Comparison of ENCODE assay signal across 9 cellular contexts in genomic region chr20:49674383-49675352, GRCh38. TPM values are rescaled to one million over a fixed set of nuclear protein-coding genes. Genes with fewer than 3 reads are reported as not detected.
DNase-seq lines count a peak whose midpoint lies in the region; ATAC-seq and TF ChIP-seq lines count a peak whose summit lies in the region.
"Had no signal": no experiment of that assay in that cellular context is flagged by ENCODE, and none has a peak within 500 bp of the region (broad histone marks: within the 10 kb centered on the region; RNA-seq: fewer than 3 reads in every experiment).

No MANE protein-coding gene starts in this region.

- ATAC-seq in stimulated activated naive CD8-positive, alpha-beta T cell treated with anti-CD3 and anti-CD28 coated beads, Interleukin-15, Interleukin-2, amounts not matched to agents 100 U/mL and 50 U/mL, for 24 hours: no peak

- H3K4me1 ChIP-seq in neutrophil (ENCODE audit: control insufficient read depth in 1 of 2, insufficient read depth in 1 of 2, low read depth in 1 of 2, low read length in 1 of 2): peaks cover 99 to 100% of the 10 kb centered on the region in 2 experiments
- peaks cover 28% of the 10 kb centered on the region for H3K4me1 ChIP-seq in effector memory CD4-positive, alpha-beta T cell (ENCODE audit: control insufficient read depth, insufficient read depth, low read length, poor library complexity, severe bottlenecking)

- H3K27me3 ChIP-seq in neutrophil: no peaks in the 10 kb centered on the region
- no peaks in the 10 kb centered on the region for H3K27me3 ChIP-seq in effector memory CD4-positive, alpha-beta T cell (replicated peaks; ENCODE audit: control insufficient read depth, insufficient read depth, low read length, poor library complexity, severe bottlenecking)

- H3K27ac ChIP-seq in neutrophil: peak overlapping the region; percentile 86
- no peak overlapping the region for H3K27ac ChIP-seq in effector memory CD4-positive, alpha-beta T cell (ENCODE audit: insufficient read depth, low read length, poor library complexity, severe bottlenecking)

- TF ChIP-seq CTCF in neutrophil (IDR thresholded peaks at IDR 0.05): no peak

- DNase-seq in Daoy (ENCODE audit: low read depth): peak; percentile 54
- DNase-seq in NCI-H226: peak; percentile 91
- DNase-seq in epidermal melanocyte (ENCODE audit: insufficient read length, low spot score): peak; percentile 45
- no peak for DNase-seq in NCI-H1105 treated with DMSO at 0.1 percent for 48 hours (lab: John Stamatoyannopoulos, UW)
- no peak for DNase-seq in effector memory CD4-positive, alpha-beta T cell
- DNase-seq in NCI-H2029 treated with DMSO at 0.1 percent for 48 hours (lab: John Stamatoyannopoulos, UW): no peak
- DNase-seq in stimulated activated naive CD8-positive, alpha-beta T cell treated with anti-CD3 and anti-CD28 coated beads, Interleukin-15, Interleukin-2, amounts not matched to agents 100 U/mL and 50 U/mL, for 24 hours: no peak
- DNase-seq: activated gamma-delta T cell treated with Interleukin-2 at 50 U/mL for 16 hours had no signal

- H3K9me3 ChIP-seq in neutrophil: no peaks in the 10 kb centered on the region
- no peaks in the 10 kb centered on the region for H3K9me3 ChIP-seq in effector memory CD4-positive, alpha-beta T cell (ENCODE audit: control insufficient read depth, low read length)

- peak overlapping the region in 1 of 2 experiments; percentile 17 for H3K4me3 ChIP-seq in neutrophil (ENCODE audit: low read depth in 1 of 2, low read length in 1 of 2)
- H3K4me3 ChIP-seq in effector memory CD4-positive, alpha-beta T cell (ENCODE audit: insufficient read depth, low read depth, low read length, poor library complexity, severe bottlenecking): no peak overlapping the region

- H3K36me3 ChIP-seq in neutrophil: peaks cover 3% of the 10 kb centered on the region
- H3K36me3 ChIP-seq in effector memory CD4-positive, alpha-beta T cell (ENCODE audit: control insufficient read depth, insufficient read depth, low read length): no peaks in the 10 kb centered on the region

RNA-seq across cellular contexts. Expression of gene B4GALT5, which starts 39.0 kb away (rescaled TPM):
- 18.2 and 19.8 TPM in 2 replicates for total RNA-seq in Daoy (2014; rRNA removed; shearing (Covaris generic))

Comparison
In these comparisons a context has a peak if more than half of its experiments do, and no peak if none do; other contexts are left out.
1. DNase-seq: peak in Daoy (single experiment), NCI-H226 (single experiment) and epidermal melanocyte (single experiment); none in NCI-H1105 treated with DMSO at 0.1 percent for 48 hours (single experiment), effector memory CD4-positive, alpha-beta T cell (0 of 3), NCI-H2029 treated with DMSO at 0.1 percent for 48 hours (single experiment) and stimulated activated naive CD8-positive, alpha-beta T cell treated with anti-CD3 and anti-CD28 coated beads, Interleukin-15, Interleukin-2, amounts not matched to agents 100 U/mL and 50 U/mL, for 24 hours (single experiment).